ENCODE assay signal across 8 cellular contexts in genomic region chr9:96618209-96619108, GRCh38. TPM values are rescaled to one million over a fixed set of nuclear protein-coding genes. Genes with fewer than 3 reads are reported as not detected.
DNase-seq lines count a peak whose midpoint lies in the region; ATAC-seq, FAIRE-seq and TF ChIP-seq lines count a peak whose summit lies in the region.

No MANE protein-coding gene starts in this region.

- no peak overlapping the region; the same call in 1 of the 2 replicates for H2BK5ac ChIP-seq in H1 (ENCODE audit: low read depth, low read length)

- peaks cover 17% of the 10 kb centered on the region for H3K23me2 ChIP-seq in H1 (ENCODE audit: low read depth, low read length)

- peaks cover 2 to 49% of the 10 kb centered on the region in 2 experiments; a peak in 2 of 4 replicates for H3K79me2 ChIP-seq in H1 (ENCODE audit: control insufficient read depth in 1 of 2, insufficient read depth in 2 of 2, low read length in 2 of 2)

- H4K91ac ChIP-seq in H1 (replicated peaks; ENCODE audit: insufficient read length, low read length), result no peak overlapping the region

- H2AFZ ChIP-seq in H1 (ENCODE audit: low read length), result no peak overlapping the region

- no peak overlapping the region for H2BK120ac ChIP-seq in H1 (replicated peaks; ENCODE audit: low read depth, low read length)

- no peak overlapping the region for H3K23ac ChIP-seq in H1 (ENCODE audit: insufficient read length)

- no peak for TF ChIP-seq POLR2A in A549 (IDR thresholded peaks at IDR 0.05; ENCODE audit: low read length)
- no peak for TF ChIP-seq POLR2A in H1 (IDR thresholded peaks at IDR 0.05; ENCODE audit: control extremely low read depth in 1 of 2, low read depth in 2 of 2, low read length in 2 of 2)

- peak overlapping the region; percentile 37 for H3K27ac Mint-ChIP-seq in stimulated activated effector memory CD8-positive, alpha-beta T cell treated with anti-CD3 and anti-CD28 coated beads, Interleukin-12 subunit alpha, Interleukin-12 subunit beta, amount 100 ng/mL, for 72 hours

- peaks cover 5% of the 10 kb centered on the region; the same call in 1 of the 2 replicates for H3K79me1 ChIP-seq in H1 (ENCODE audit: low read depth, low read length)

- no peak overlapping the region for H3K18ac ChIP-seq in H1 (ENCODE audit: extremely low read depth, low read length)

- no peak for TF ChIP-seq RAD21 in A549 (conservative IDR thresholded peaks at IDR 0.05 in 1 of 2, IDR thresholded peaks at IDR 0.05 in 1 of 2)
- TF ChIP-seq RAD21 in H1 (IDR thresholded peaks at IDR 0.05 in 1 of 2, conservative IDR thresholded peaks at IDR 0.05 in 1 of 2; ENCODE audit: low read depth in 2 of 2, low read length in 2 of 2), result no peak

- H4K20me1 ChIP-seq in H1 (replicated peaks in 1 of 2; ENCODE audit: control insufficient read depth in 1 of 2, insufficient read depth in 2 of 2, low read length in 2 of 2), result peaks cover 15% of the 10 kb centered on the region in 2 experiments

- ATAC-seq in A549, result peak; percentile 48 to 57
- peak; percentile 36 for ATAC-seq in lung (ENCODE audit: insufficient read depth, low FRiP score)
- ATAC-seq in stimulated activated effector memory CD8-positive, alpha-beta T cell treated with anti-CD3 and anti-CD28 coated beads, Interleukin-12 subunit alpha, Interleukin-12 subunit beta, amount 100 ng/mL, for 72 hours, result peak; percentile 45
- no peak for ATAC-seq in HG03565 (IDR thresholded peaks at IDR 0.05; ENCODE audit: unreplicated experiment)

- H3K4ac ChIP-seq in H1 (replicated peaks; ENCODE audit: insufficient read length, low read depth, low read length), result no peak overlapping the region

- no peak overlapping the region for H3K14ac ChIP-seq in H1 (ENCODE audit: insufficient read length)

- H3K9me3 ChIP-seq in A549 (no peaks in the 10 kb centered on the region), HEK293 (ENCODE audit: control insufficient read depth, insufficient read depth, low read depth, low read length) (no peaks in the 10 kb centered on the region), H1 (ENCODE audit: insufficient read depth in 2 of 2, low read depth in 1 of 2, low read length in 1 of 2) (no peaks in the 10 kb centered on the region), lung (ENCODE audit: control insufficient read depth in 2 of 2, insufficient read depth in 1 of 2, low read length in 1 of 2) (no peaks in the 10 kb centered on the region)

- no peaks in the 10 kb centered on the region for H3K9me3 Mint-ChIP-seq in stimulated activated effector memory CD8-positive, alpha-beta T cell treated with anti-CD3 and anti-CD28 coated beads, Interleukin-12 subunit alpha, Interleukin-12 subunit beta, amount 100 ng/mL, for 72 hours

- no peaks in the 10 kb centered on the region for H3K36me3 Mint-ChIP-seq in stimulated activated effector memory CD8-positive, alpha-beta T cell treated with anti-CD3 and anti-CD28 coated beads, Interleukin-12 subunit alpha, Interleukin-12 subunit beta, amount 100 ng/mL, for 72 hours

- no peak overlapping the region for H2BK20ac ChIP-seq in H1 (ENCODE audit: low read length)

- H3K4me2 ChIP-seq in A549 (peak overlapping the region; percentile 97), H1 (ENCODE audit: insufficient read depth in 1 of 2, low read depth in 2 of 2, low read length in 2 of 2) (peak overlapping the region; percentile 81 to 98)

- H3K27me3 ChIP-seq in H1 (replicated peaks in 1 of 4; ENCODE audit: control insufficient read depth in 3 of 4, extremely low read depth in 1 of 4, insufficient read depth in 3 of 4, low read length in 3 of 4) (peaks cover 0 to 13% (median 6%) of the 10 kb centered on the region in 4 experiments; a peak in 5 of 7 replicates), lung (ENCODE audit: control insufficient read depth, insufficient read depth) (no peaks in the 10 kb centered on the region)

- POLR2A ChIA-PET in A549 (lab: Yijun Ruan, JAX), result no interaction called here
- POLR2A ChIA-PET in HEK293 (lab: Yijun Ruan, JAX), result interaction anchor here (0.6 to 1.3 kb wide), 6 partner anchors 9 to 612 kb away, joined by 3 to 8 read pairs (median 3); partner anchors contain the start of gene HABP4
- POLR2A ChIA-PET in H1 (lab: Charles Lee; ENCODE audit: partially characterized antibody), result interaction anchor here (1.0 to 1.5 kb wide), 3 partner anchors 10 to 1015 kb away, joined by 3 to 6 read pairs (median 4); partner anchors contain the start of genes NCBP1 and TSTD2

- H3K27ac ChIP-seq in A549 (peak overlapping the region; percentile 81 to 95), HEK293 (ENCODE audit: extremely low read depth, low read depth, low read length) (peak overlapping the region; percentile 65; the same call in 1 of the 2 replicates), H1 (ENCODE audit: low read depth, low read length) (no peak overlapping the region), lung (ENCODE audit: low read depth in 1 of 2, low read length in 1 of 2) (peak overlapping the region; percentile 1 to 90)

- H3K4me3 ChIP-seq in A549, result peak overlapping the region; percentile 98
- peak overlapping the region; percentile 64 for H3K4me3 ChIP-seq in HEK293 (ENCODE audit: low read depth, low read length)
- H3K4me3 ChIP-seq in H1 (ENCODE audit: extremely low read depth in 1 of 4, insufficient read depth in 2 of 4, low read depth in 3 of 4, low read length in 4 of 4), result peak overlapping the region; percentile 51 to 85 (median 72)
- H3K4me3 ChIP-seq in lung, result peak overlapping the region; percentile 62

- 16% methylated on average over 27 of the region's 67 CpGs for WGBS in A549 (ENCODE audit: missing lambda C conversion rate)
- 17% methylated on average over 32 of the region's 67 CpGs; no CpG with 5 or more reads in 1 of the 2 experiments for WGBS in H1 (ENCODE audit: extremely low coverage in 1 of 2, insufficient coverage in 1 of 2, insufficient read length in 1 of 2, insufficient replicate concordance in 2 of 2, low coverage in 1 of 2, low lambda C conversion rate in 2 of 2, missing lambda C conversion rate in 1 of 2), 2 experiments
- 8 to 9% methylated on average over 62 to 67 of the region's 67 CpGs for WGBS in lung, 2 donors

- no peak overlapping the region for H3K56ac ChIP-seq in H1 (replicated peaks; ENCODE audit: insufficient read length, low read depth, low read length)

- no peak overlapping the region for H2BK15ac ChIP-seq in H1 (ENCODE audit: low read length)

- H3K4me1 Mint-ChIP-seq in stimulated activated effector memory CD8-positive, alpha-beta T cell treated with anti-CD3 and anti-CD28 coated beads, Interleukin-12 subunit alpha, Interleukin-12 subunit beta, amount 100 ng/mL, for 72 hours, result peaks cover 5% of the 10 kb centered on the region

- no peak overlapping the region for H4K5ac ChIP-seq in H1 (ENCODE audit: insufficient read length, low read depth, low read length)

- H3K4me3 Mint-ChIP-seq in stimulated activated effector memory CD8-positive, alpha-beta T cell treated with anti-CD3 and anti-CD28 coated beads, Interleukin-12 subunit alpha, Interleukin-12 subunit beta, amount 100 ng/mL, for 72 hours, result peak overlapping the region; percentile 65

- no peak overlapping the region for H2AK5ac ChIP-seq in H1 (ENCODE audit: low read depth, low read length)

- no peaks in the 10 kb centered on the region for H3K36me3 ChIP-seq in HEK293 (ENCODE audit: control insufficient read depth in 2 of 2, insufficient read depth in 1 of 2, low read length in 2 of 2)
- H3K36me3 ChIP-seq in H1 (ENCODE audit: control insufficient read depth in 2 of 4, insufficient read depth in 4 of 4, low read length in 3 of 4), result no peaks in the 10 kb centered on the region
- H3K36me3 ChIP-seq in lung (ENCODE audit: control insufficient read depth in 2 of 2, insufficient read depth in 2 of 2, low read length in 2 of 2), result no peaks in the 10 kb centered on the region

- H3K9ac ChIP-seq in H1 (replicated peaks in 1 of 4; ENCODE audit: extremely low read depth in 1 of 4, low read depth in 3 of 4, low read length in 3 of 4), result peak overlapping the region in 1 of 4 experiments; percentile 36; a peak in 3 of 7 replicates

- H4K8ac ChIP-seq in H1 (ENCODE audit: extremely low read depth, insufficient read depth, low read length), result peak overlapping the region; percentile 71; the same call in 1 of the 2 replicates

- TF ChIP-seq CTCF in A549 (IDR thresholded peaks at IDR 0.05) (no peak), HEK293 (tag by site-specific recombination; IDR thresholded peaks at IDR 0.05) (peak; percentile 35; the same call in 1 of the 2 replicates), H1 (IDR thresholded peaks at IDR 0.05; ENCODE audit: control extremely low read depth in 1 of 3, insufficient read depth in 1 of 3, low read depth in 1 of 3, low read length in 3 of 3) (no peak), lung (IDR thresholded peaks at IDR 0.05; ENCODE audit: control extremely low read depth, extremely low read depth) (no peak)

- DNase-seq in A549 (ENCODE audit: low read depth in 1 of 2, low spot score in 1 of 2) (peak; percentile 29 to 48), H1 (ENCODE audit: low read depth in 1 of 2, low spot score in 2 of 2) (no peak), lung (ENCODE audit: low spot score) (no peak), AML-193 (lab: John Stamatoyannopoulos, UW) (no peak)
- peak; percentile 9 to 10 for DNase-seq in activated CD4-positive, alpha-beta T cell treated with anti-CD3 and anti-CD28 coated beads, Interleukin-2, amount 50 U/mL, for 4 hours
- no peak for DNase-seq in stimulated activated effector memory CD8-positive, alpha-beta T cell treated with anti-CD3 and anti-CD28 coated beads, Interleukin-12 subunit alpha, Interleukin-12 subunit beta, amount 100 ng/mL, for 72 hours (ENCODE audit: low spot score in 2 of 2)

- H3K4me1 ChIP-seq in A549 (peaks cover 25% of the 10 kb centered on the region), HEK293 (ENCODE audit: control insufficient read depth, insufficient read depth, low read length) (peaks cover 6% of the 10 kb centered on the region), H1 (replicated peaks in 1 of 4; ENCODE audit: control insufficient read depth in 3 of 4, insufficient read depth in 4 of 4, low read length in 3 of 4) (peaks cover 4 to 12% (median 10%) of the 10 kb centered on the region in 4 experiments), lung (ENCODE audit: control insufficient read depth in 2 of 2, insufficient read depth in 2 of 2, low read length in 2 of 2) (peaks cover 0 to 1% of the 10 kb centered on the region in 2 donors)

- CTCF ChIA-PET in A549 (lab: Yijun Ruan, JAX), result interaction anchor here (0.6 to 1.8 kb wide), 14 partner anchors 12 to 291 kb away, joined by 3 to 7 read pairs (median 4); no protein-coding TSS in a partner anchor
- CTCF ChIA-PET in HEK293 (lab: Yijun Ruan, JAX), result interaction anchor here (0.6 to 2.5 kb wide), 10 partner anchors 11 to 293 kb away, joined by 3 to 5 read pairs (median 3); no protein-coding TSS in a partner anchor
- CTCF ChIA-PET in H1 (lab: Charles Lee; ENCODE audit: partially characterized antibody), result interaction anchor here (0.6 to 1.8 kb wide), 7 partner anchors 10 to 1504 kb away, joined by 3 to 7 read pairs (median 3); no protein-coding TSS in a partner anchor

- H2BK12ac ChIP-seq in H1 (ENCODE audit: low read depth, low read length), result no peak overlapping the region

- no peak for TF ChIP-seq EP300 in A549 (IDR thresholded peaks at IDR 0.05)
- TF ChIP-seq EP300 in H1 (IDR thresholded peaks at IDR 0.05; ENCODE audit: borderline replicate concordance in 1 of 2, low read depth in 2 of 2, low read length in 2 of 2), result no peak

- no peak for FAIRE-seq in A549 (lab: Jason Lieb, UNC)
- FAIRE-seq in H1 (lab: Jason Lieb, UNC), result no peak

RNA-seq across cellular contexts. Expression of gene CDC14B, which starts 1.2 kb away (rescaled TPM):
- polyA plus RNA-seq in A549 (2011; rRNA removed) (17.3 and 19.6 TPM in 2 replicates), A549 (2017; fragmentation: RNase III; extraction: RNeasy Plus Mini Kit Qiagen cat#74134 plus additional on column Dnase treatment) (9.6 to 10.2 TPM (median 9.9 TPM) in 3 replicates), H1 (2011; rRNA removed) (12.7 and 17.2 TPM in 2 replicates), lung (1 to 10 TPM; 2.9 to 4.5 TPM)
- 5.4 and 6.8 TPM in 2 replicates for polyA plus RNA-seq in A549 (2012; cell fraction: cytosol; rRNA removed)
- polyA plus RNA-seq in A549 (2012; cell fraction: nucleus; rRNA removed), result 5.4 and 8.0 TPM in 2 replicates
- polyA minus RNA-seq in A549 (2011; rRNA and poly(A)+ RNA removed), result 19.3 and 27.0 TPM in 2 replicates
- total RNA-seq in H1 (2021; fragmentation: NEBNext Ultra II Directional; extraction: Animal tissue kit (Norgen Biotek cat#: 25700)), result 43.7 and 44.6 TPM in 2 replicates
- 16.5 TPM for polyA plus RNA-seq in H1 (2011; cell fraction: cytosol; rRNA removed)
- polyA plus RNA-seq in H1 (2011; cell fraction: nucleus; rRNA removed), result 23.6 TPM
- polyA plus RNA-seq in H1 (2012, experiment 1 of 2), result 20.9 to 29.1 TPM (median 22.0 TPM) in 4 replicates
- 3.3 TPM for polyA plus RNA-seq in H1 (2012, experiment 2 of 2)
- 26.4 TPM for polyA plus RNA-seq in H1 (2013, experiment 1 of 2)
- polyA plus RNA-seq in H1 (2013, experiment 2 of 2), result 26.0 TPM
- polyA minus RNA-seq in H1 (2011; rRNA and poly(A)+ RNA removed), result 45.3 and 63.8 TPM in 2 replicates
- 20.8 TPM for polyA minus RNA-seq in H1 (2011; cell fraction: cytosol; rRNA and poly(A)+ RNA removed)
- 73.7 TPM for polyA minus RNA-seq in H1 (2011; cell fraction: nucleus; rRNA and poly(A)+ RNA removed)
- 10 to 100 TPM; 11.5 to 29.8 TPM for total RNA-seq in lung

RNA-seq across cellular contexts. Expression of gene PRXL2C, which starts 36.7 kb away (rescaled TPM):
- polyA plus RNA-seq in A549 (2011; rRNA removed) (10.2 and 11.4 TPM in 2 replicates), A549 (2017; fragmentation: RNase III; extraction: RNeasy Plus Mini Kit Qiagen cat#74134 plus additional on column Dnase treatment) (7.6 to 7.9 TPM (median 7.7 TPM) in 3 replicates), H1 (2011; rRNA removed) (1.8 and 2.8 TPM in 2 replicates), lung (10 to 100 TPM; 10.2 to 13.6 TPM)
- polyA plus RNA-seq in A549 (2012; cell fraction: cytosol; rRNA removed), result 4.4 and 5.6 TPM in 2 replicates
- 1.4 and 1.9 TPM in 2 replicates for polyA plus RNA-seq in A549 (2012; cell fraction: nucleus; rRNA removed)
- polyA minus RNA-seq in A549 (2011; rRNA and poly(A)+ RNA removed), result 6.3 and 6.6 TPM in 2 replicates
- total RNA-seq in H1 (2021; fragmentation: NEBNext Ultra II Directional; extraction: Animal tissue kit (Norgen Biotek cat#: 25700)), result 7.3 and 8.3 TPM in 2 replicates
- polyA plus RNA-seq in H1 (2011; cell fraction: cytosol; rRNA removed), result 2.3 TPM
- 1.5 TPM for polyA plus RNA-seq in H1 (2011; cell fraction: nucleus; rRNA removed)
- polyA plus RNA-seq in H1 (2012, experiment 1 of 2), result 3.0 to 4.1 TPM (median 3.4 TPM) in 4 replicates
- polyA plus RNA-seq in H1 (2012, experiment 2 of 2), result 2.4 TPM
- 5.0 TPM for polyA plus RNA-seq in H1 (2013, experiment 1 of 2)
- polyA plus RNA-seq in H1 (2013, experiment 2 of 2), result 5.6 TPM
- polyA minus RNA-seq in H1 (2011; rRNA and poly(A)+ RNA removed), result 1.9 and 2.5 TPM in 2 replicates
- polyA minus RNA-seq in H1 (2011; cell fraction: cytosol; rRNA and poly(A)+ RNA removed), result 4.1 TPM
- polyA minus RNA-seq in H1 (2011; cell fraction: nucleus; rRNA and poly(A)+ RNA removed), result 2.9 TPM
- total RNA-seq in lung, result 10 to 100 TPM; 12.8 to 25.3 TPM

Comparison
In these comparisons a context has a peak if more than half of its experiments do, and no peak if none do; other contexts are left out.
1. DNase-seq: peak in A549 (2 of 2) and activated CD4-positive, alpha-beta T cell treated with anti-CD3 and anti-CD28 coated beads, Interleukin-2, amount 50 U/mL, for 4 hours (2 of 2); none in H1 (0 of 2), lung (single experiment), stimulated activated effector memory CD8-positive, alpha-beta T cell treated with anti-CD3 and anti-CD28 coated beads, Interleukin-12 subunit alpha, Interleukin-12 subunit beta, amount 100 ng/mL, for 72 hours (0 of 2) and AML-193 (0 of 2).
2. Peak in every context shown above with its lines, with median percentiles within 50 percentile points of each other: H3K4me3 ChIP-seq.